ENCODE assay signal across 8 cellular contexts in the genomic region with DNA sequence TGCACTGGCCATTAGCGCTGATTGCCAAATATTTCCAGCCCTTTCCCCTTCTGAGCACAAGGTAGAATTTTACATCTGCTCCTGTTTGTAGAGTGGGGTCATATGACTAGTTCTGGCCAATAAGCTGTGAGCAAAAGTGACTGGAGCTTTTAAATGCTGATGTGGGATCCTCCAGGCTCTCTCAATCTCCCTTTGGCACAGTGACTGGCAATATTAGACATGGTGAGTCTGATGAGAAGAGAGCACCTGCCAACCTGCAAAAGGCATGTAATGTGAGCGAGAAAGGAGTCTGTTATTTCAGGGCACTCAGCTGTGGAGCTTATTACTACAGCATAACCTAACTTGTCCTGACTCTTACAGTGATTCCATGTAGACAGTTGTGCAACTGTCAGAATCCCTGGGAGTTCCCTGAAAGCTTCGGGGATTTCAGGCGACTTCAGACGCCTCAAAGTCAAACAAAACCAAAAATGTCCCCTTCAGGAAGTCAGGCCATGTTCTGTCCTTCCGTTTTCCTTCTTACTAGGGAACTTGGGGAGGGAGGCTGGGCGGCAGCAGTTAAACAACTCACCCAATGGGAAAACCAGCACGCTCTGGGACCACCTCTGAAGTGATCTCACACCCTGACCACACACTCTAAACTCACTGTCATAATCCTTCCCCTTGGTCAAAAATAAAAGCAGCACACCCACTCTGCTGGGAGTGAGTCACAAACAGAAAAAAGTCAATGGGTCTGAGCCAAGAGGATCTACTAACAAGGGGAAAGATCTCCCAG. TPM values are rescaled to one million over a fixed set of nuclear protein-coding genes. Genes with fewer than 3 reads are reported as not detected.
DNase-seq lines count a peak whose midpoint lies in the region; ATAC-seq and TF ChIP-seq lines count a peak whose summit lies in the region.

No MANE protein-coding gene starts in this region.

- no peak for TF ChIP-seq EP300 in gastroesophageal sphincter (IDR thresholded peaks at IDR 0.05)

- H3K4me1 Mint-ChIP-seq in CD4-positive, CD25-positive, alpha-beta regulatory T cell = peaks cover 13 to 42% (median 20%) of the 10 kb centered on the region in 4 donors
- H3K4me1 Mint-ChIP-seq in activated CD4-positive, alpha-beta memory T cell treated with anti-CD3 and anti-CD28 coated beads for 36 hours (ENCODE audit: low read depth) = peaks cover 54% of the 10 kb centered on the region

- POLR2A ChIA-PET in activated CD4-positive, alpha-beta memory T cell treated with anti-CD3 and anti-CD28 coated beads for 36 hours (lab: Charles Lee) = interaction anchor here (0.6 to 0.9 kb wide), 2 partner anchors 74 to 88 kb away, joined by 3 read pairs; no protein-coding TSS in a partner anchor

- TF ChIP-seq POLR2A in gastroesophageal sphincter (IDR thresholded peaks at IDR 0.05) = no peak

- intact Hi-C loops in activated CD4-positive, alpha-beta memory T cell treated with anti-CD3 and anti-CD28 coated beads for 36 hours (cut with micrococcal nuclease) = loop anchor here (1.0 to 10.0 kb wide), 5 partner anchors 49 to 391 kb away; a partner anchor contains a TSS

- 35 to 84% methylated on average over 2 to 8 of the region's 8 CpGs for WGBS in gastroesophageal sphincter (ENCODE audit: low coverage in 1 of 2), 2 donors

- peaks cover 2% of the 10 kb centered on the region for H3K36me3 Mint-ChIP-seq in CD4-positive, CD25-positive, alpha-beta regulatory T cell
- H3K36me3 Mint-ChIP-seq in activated CD4-positive, alpha-beta memory T cell treated with anti-CD3 and anti-CD28 coated beads for 36 hours = no peaks in the 10 kb centered on the region

- no peaks in the 10 kb centered on the region for H3K9me3 Mint-ChIP-seq in CD4-positive, CD25-positive, alpha-beta regulatory T cell
- H3K9me3 Mint-ChIP-seq in activated CD4-positive, alpha-beta memory T cell treated with anti-CD3 and anti-CD28 coated beads for 36 hours = no peaks in the 10 kb centered on the region

- no peak for TF ChIP-seq CTCF in gastroesophageal sphincter (IDR thresholded peaks at IDR 0.05)

- H3K27me3 ChIP-seq in CD4-positive, CD25-positive, alpha-beta regulatory T cell (ENCODE audit: control insufficient read depth, insufficient read depth, low read length) = peaks cover 4% of the 10 kb centered on the region
- peaks cover 37% of the 10 kb centered on the region for H3K27me3 ChIP-seq in gastroesophageal sphincter

- CTCF ChIA-PET in activated CD4-positive, alpha-beta memory T cell treated with anti-CD3 and anti-CD28 coated beads for 36 hours (lab: Charles Lee) = interaction anchor here (0.7 to 3.4 kb wide), 9 partner anchors 13 to 160 kb away, joined by 3 to 17 read pairs (median 7); no protein-coding TSS in a partner anchor

- H3K27ac Mint-ChIP-seq in CD4-positive, CD25-positive, alpha-beta regulatory T cell = peak overlapping the region in 2 of 3 donors; percentile 52 to 65
- peak overlapping the region; percentile 29 for H3K27ac Mint-ChIP-seq in activated CD4-positive, alpha-beta memory T cell treated with anti-CD3 and anti-CD28 coated beads for 36 hours

- peaks cover under 1% of the 10 kb centered on the region for H3K36me3 ChIP-seq in CD4-positive, CD25-positive, alpha-beta regulatory T cell (ENCODE audit: control insufficient read depth, insufficient read depth, low read length)
- no peaks in the 10 kb centered on the region for H3K36me3 ChIP-seq in gastroesophageal sphincter

- H3K4me3 ChIP-seq in CD4-positive, CD25-positive, alpha-beta regulatory T cell (ENCODE audit: low read depth, low read length) = no peak overlapping the region
- no peak overlapping the region for H3K4me3 ChIP-seq in gastroesophageal sphincter

- no peaks in the 10 kb centered on the region for H3K9me3 ChIP-seq in CD4-positive, CD25-positive, alpha-beta regulatory T cell (ENCODE audit: control insufficient read depth in 2 of 2, low read length in 2 of 2)
- H3K9me3 ChIP-seq in gastroesophageal sphincter = no peaks in the 10 kb centered on the region

- no peak overlapping the region for H3K27ac ChIP-seq in CD4-positive, CD25-positive, alpha-beta regulatory T cell (ENCODE audit: insufficient read depth, low read length, poor library complexity, severe bottlenecking)
- peak overlapping the region in 1 of 4 donors; percentile 24 for H3K27ac ChIP-seq in gastroesophageal sphincter

- no peak for ATAC-seq in CD4-positive, CD25-positive, alpha-beta regulatory T cell (ENCODE audit: low read depth in 2 of 2)
- ATAC-seq in GM19452 (IDR thresholded peaks at IDR 0.05; ENCODE audit: unreplicated experiment) = peak; percentile 68
- ATAC-seq in gastroesophageal sphincter = peak; percentile 61

- H3K27me3 Mint-ChIP-seq in CD4-positive, CD25-positive, alpha-beta regulatory T cell = peaks cover 16% of the 10 kb centered on the region
- H3K27me3 Mint-ChIP-seq in activated CD4-positive, alpha-beta memory T cell treated with anti-CD3 and anti-CD28 coated beads for 36 hours = peaks cover 10% of the 10 kb centered on the region

- DNase-seq in CD4-positive, CD25-positive, alpha-beta regulatory T cell = no peak
- DNase-seq in HK-2 (ENCODE audit: unreplicated experiment) = peak; percentile 90
- DNase-seq in activated CD4-positive, alpha-beta memory T cell treated with anti-CD3 and anti-CD28 coated beads for 36 hours = peak; percentile 81
- DNase-seq in stimulated activated CD8-positive, alpha-beta memory T cell treated with anti-CD3 and anti-CD28 coated beads, Interleukin-2, amount 100 ng/mL, for 48 hours (ENCODE audit: low read depth in 2 of 2) = peak; percentile 45 to 46
- DNase-seq in NCI-H1417 (lab: John Stamatoyannopoulos, UW) = no peak
- no peak for DNase-seq in retina

- H3K4me1 ChIP-seq in CD4-positive, CD25-positive, alpha-beta regulatory T cell (ENCODE audit: control insufficient read depth, insufficient read depth, low read length, poor library complexity, severe bottlenecking) = peaks cover 21% of the 10 kb centered on the region
- peaks cover 0 to 56% (median 9%) of the 10 kb centered on the region in 3 donors for H3K4me1 ChIP-seq in gastroesophageal sphincter

- H3K4me3 Mint-ChIP-seq in CD4-positive, CD25-positive, alpha-beta regulatory T cell = peak overlapping the region in 1 of 4 donors; percentile 54
- H3K4me3 Mint-ChIP-seq in activated CD4-positive, alpha-beta memory T cell treated with anti-CD3 and anti-CD28 coated beads for 36 hours = no peak overlapping the region

RNA-seq across cellular contexts. Expression of a gene that starts 3.6 kb away (rescaled TPM):
- 158 TPM for total RNA-seq in CD4-positive, CD25-positive, alpha-beta regulatory T cell
- polyA plus RNA-seq in CD4-positive, CD25-positive, alpha-beta regulatory T cell = 100 to 1,000 TPM; 224 to 258 (median 231) TPM
- 100 to 1,000 TPM; 203 TPM for total RNA-seq in activated CD4-positive, alpha-beta memory T cell treated with anti-CD3 and anti-CD28 coated beads for 36 hours
- total RNA-seq in gastroesophageal sphincter = 10 to 100 TPM in 2 of 4 donors, 1 to 10 TPM in 2; 6.2 to 23.3 (median 8.5) TPM

RNA-seq across cellular contexts. Expression of a gene that starts 33.5 kb away (rescaled TPM):
- total RNA-seq in CD4-positive, CD25-positive, alpha-beta regulatory T cell = 78.3 TPM
- 10 to 100 TPM; 55.3 to 87.4 (median 68.3) TPM for polyA plus RNA-seq in CD4-positive, CD25-positive, alpha-beta regulatory T cell
- total RNA-seq in activated CD4-positive, alpha-beta memory T cell treated with anti-CD3 and anti-CD28 coated beads for 36 hours = 10 to 100 TPM; 18.4 to 19.4 TPM
- total RNA-seq in gastroesophageal sphincter = 1 to 10 TPM; 2.2 to 3.9 (median 2.7) TPM

Comparison
In these comparisons a context has a peak if more than half of its experiments do, and no peak if none do; other contexts are left out.
1. ATAC-seq: peak in GM19452 (single experiment) and gastroesophageal sphincter (single experiment); none in CD4-positive, CD25-positive, alpha-beta regulatory T cell (0 of 2).
2. DNase-seq: peak in HK-2 (single experiment), activated CD4-positive, alpha-beta memory T cell treated with anti-CD3 and anti-CD28 coated beads for 36 hours (single experiment) and stimulated activated CD8-positive, alpha-beta memory T cell treated with anti-CD3 and anti-CD28 coated beads, Interleukin-2, amount 100 ng/mL, for 48 hours (2 of 2); none in CD4-positive, CD25-positive, alpha-beta regulatory T cell (0 of 3), NCI-H1417 (0 of 3) and retina (single experiment).